Comparison of ENCODE assay signal across 22 cellular contexts in genomic region chr3:11356269-11356668, GRCh38.
"Had no signal": no experiment of that assay in that cellular context is flagged by ENCODE, and none has a peak within 500 bp of the region (broad histone marks: within the 10 kb centered on the region; RNA-seq: fewer than 3 reads in every experiment).

No MANE protein-coding gene starts in this region.

- H3K27ac ChIP-seq: coronary artery, dorsolateral prefrontal cortex, esophagus muscularis mucosa, gastrocnemius medialis, heart right ventricle, left lung, lower lobe of right lung had no signal

- H3K36me3 Mint-ChIP-seq: natural killer cell had no signal

- H3K27me3 ChIP-seq: dorsolateral prefrontal cortex, esophagus muscularis mucosa, gastrocnemius medialis, heart right ventricle, left lung had no signal

- H3K4me1 ChIP-seq: esophagus muscularis mucosa, gastrocnemius medialis, heart right ventricle, left lung, lower lobe of right lung had no signal

- H3K4me3 ChIP-seq: coronary artery, dorsolateral prefrontal cortex, esophagus muscularis mucosa, gastrocnemius medialis, heart right ventricle, left lung, lower lobe of right lung, mucosa of descending colon had no signal

- H3K4me1 Mint-ChIP-seq: mesothelial cell of epicardium, naive B cell had no signal

- H3K9me3 Mint-ChIP-seq: natural killer cell had no signal

- H3K4me3 Mint-ChIP-seq: mesothelial cell of epicardium, naive B cell, natural killer cell had no signal

- H3K9me3 ChIP-seq: esophagus muscularis mucosa, gastrocnemius medialis, heart right ventricle, left lung, lower lobe of right lung, mucosa of descending colon had no signal

- H3K27ac Mint-ChIP-seq: mesothelial cell of epicardium, natural killer cell had no signal

- DNase-seq: dermis blood vessel endothelial cell; dorsolateral prefrontal cortex; effector CD4-positive, alpha-beta T cell; effector memory CD4-positive, alpha-beta T cell; foreskin fibroblast; foreskin melanocyte; gastrocnemius medialis; glutamatergic neuron; head of caudate nucleus; heart right ventricle; hippocampal formation; left cardiac atrium; left lung; left ventricle myocardium superior; lower lobe of right lung; mesenchymal stem cell; mucosa of descending colon; naive B cell; natural killer cell had no signal

- H3K27me3 Mint-ChIP-seq: naive B cell had no signal
